8 cellular contexts compared by ENCODE assay signal in the genomic region with DNA sequence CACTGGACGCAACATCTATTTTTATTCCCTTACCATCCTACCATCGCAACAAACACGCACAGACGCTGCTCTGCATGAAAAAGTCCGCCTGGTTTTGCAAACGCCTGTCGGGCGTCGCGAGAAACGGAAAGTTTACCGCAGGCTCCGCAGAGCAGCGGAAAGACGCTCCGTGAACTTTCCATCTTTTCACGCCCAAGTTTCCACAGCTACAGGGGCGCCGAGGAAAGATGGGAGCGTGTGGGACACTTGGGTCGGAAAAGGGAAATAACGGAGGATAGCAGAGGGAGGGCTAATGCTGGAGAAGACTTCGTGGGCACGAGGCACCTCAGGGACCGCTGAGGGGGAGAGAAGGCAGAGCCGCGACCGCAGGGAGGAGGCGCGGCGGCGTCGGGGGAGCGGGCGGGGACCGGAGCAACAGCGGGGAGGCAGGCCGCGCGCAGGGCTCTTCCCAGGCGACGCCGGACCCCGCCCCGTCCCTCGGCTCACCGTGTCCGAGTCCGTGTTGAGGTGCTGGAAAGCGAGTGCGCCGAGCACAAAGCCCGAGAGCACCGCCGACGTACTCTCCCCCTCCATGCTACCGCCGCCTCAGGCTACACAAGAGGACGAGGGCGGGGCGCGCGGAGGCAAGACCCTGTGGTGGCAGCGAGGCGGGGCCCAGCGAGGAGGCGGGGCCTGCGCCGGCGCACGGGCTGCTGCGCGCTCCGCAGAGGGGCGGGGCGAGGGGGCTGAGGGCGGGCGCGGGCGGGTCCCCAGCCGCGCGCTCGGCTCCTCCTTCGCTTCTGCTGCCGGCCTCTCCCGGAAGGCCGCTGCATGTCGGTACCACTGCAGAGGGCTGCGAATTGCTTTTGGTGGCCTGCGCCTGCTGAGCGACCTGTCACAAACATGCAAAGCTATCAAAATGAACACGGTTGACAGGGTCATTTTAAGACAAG. TPM values are rescaled to one million over a fixed set of nuclear protein-coding genes. Genes with fewer than 3 reads are reported as not detected.
A peak's percentile ranks its signal among the peaks of the same experiment; 100 is the strongest.
DNase-seq lines count a peak whose midpoint lies in the region; ATAC-seq and TF ChIP-seq lines count a peak whose summit lies in the region.

A gene (minus strand): TSS at position 601 of the 932 bp plus-strand sequence. CDS start 28 bp downstream, at position 573.

- intact Hi-C loops in dorsolateral prefrontal cortex (cut with DNase I) (loop anchor here (1.0 to 10.0 kb wide), 4 partner anchors 29 to 200 kb away; a partner anchor contains a TSS), lower leg skin (cut with DNase I; ENCODE audit: low total_unique reads) (no loop called here)

- TF ChIP-seq CTCF in dorsolateral prefrontal cortex (IDR thresholded peaks at IDR 0.05 in 54 of 56, conservative IDR thresholded peaks at IDR 0.05 in 2 of 56; ENCODE audit: low read depth in 1 of 56, partially characterized antibody in 56 of 56) (peak in 24 of 56 donors; percentile 3 to 39 (median 23)), lower leg skin (IDR thresholded peaks at IDR 0.05) (no peak)

- H3K4me3 ChIP-seq in dorsolateral prefrontal cortex (peak within 1 kb of the TSS; percentile 52 to 94 (median 84)), lower leg skin (ENCODE audit: low read depth, poor library complexity, severe bottlenecking) (peak within 1 kb of the TSS; percentile 78)

- peak within 1 kb of the TSS; percentile 54 to 95 (median 87) for H3K27ac ChIP-seq in dorsolateral prefrontal cortex

- peak; percentile 95 for ATAC-seq in GM19438 (IDR thresholded peaks at IDR 0.05; ENCODE audit: low read depth, unreplicated experiment)
- peak; percentile 99 for ATAC-seq in HG03571 (IDR thresholded peaks at IDR 0.05; ENCODE audit: unreplicated experiment)

- H3K27me3 ChIP-seq in dorsolateral prefrontal cortex: no peaks in the 10 kb centered on the region

- no peak for TF ChIP-seq POLR2A in lower leg skin (IDR thresholded peaks at IDR 0.05)

- DNase-seq in CD1c-positive myeloid dendritic cell (ENCODE audit: extremely low spot score): peak; percentile 96
- peak; percentile 85 for DNase-seq in NCI-H774 (lab: John Stamatoyannopoulos, UW)
- DNase-seq in activated CD4-positive, alpha-beta T cell treated with anti-CD3 and anti-CD28 coated beads, Interleukin-2, amount 50 U/mL, for 48 hours: peak; percentile 93 to 94
- DNase-seq in dorsolateral prefrontal cortex: peak; percentile 87 to 96 (median 93)
- peak; percentile 90 to 98 for DNase-seq in lower leg skin (ENCODE audit: low spot score in 2 of 2)
- peak; percentile 92 to 95 for DNase-seq in stimulated activated CD4-positive, alpha-beta T cell treated with anti-CD3 and anti-CD28 coated beads, Interleukin-4, amount 100 ng/mL, for 4 hours

- 1% methylated on average over 49 to 75 of the region's 93 CpGs for WGBS in lower leg skin, 2 donors

RNA-seq across cellular contexts. Expression of the gene that starts here (rescaled TPM):
- 1 to 10 TPM; 1.8 to 9.7 (median 4.7) TPM for total RNA-seq in dorsolateral prefrontal cortex
- total RNA-seq in lower leg skin: 1 to 10 TPM; 5.4 to 7.7 (median 7.3) TPM

Comparison
In these comparisons a context has a peak if more than half of its experiments do, and no peak if none do; other contexts are left out.
1. Peak in every context shown above with its lines: DNase-seq, ATAC-seq, H3K4me3 ChIP-seq and H3K27ac ChIP-seq.